In genomic region chr17:79082311-79083190, GRCh38 we compare ENCODE assay signal across 8 cellular contexts. TPM values are rescaled to one million over a fixed set of nuclear protein-coding genes. Genes with fewer than 3 reads are reported as not detected.
DNase-seq lines count a peak whose midpoint lies in the region; ATAC-seq, FAIRE-seq and TF ChIP-seq lines count a peak whose summit lies in the region.

No MANE protein-coding gene starts in this region.

- H3K36me3 Mint-ChIP-seq in activated CD8-positive, alpha-beta memory T cell treated with anti-CD3 and anti-CD28 coated beads, Interleukin-2, amount 10 ng/mL, durations not matched to agents 7 days and 5 days, result peaks cover 5% of the 10 kb centered on the region

- H3K27ac ChIP-seq in pancreas, result no peak overlapping the region

- no peak for FAIRE-seq in pancreas (lab: Jason Lieb, UNC)

- peak; percentile 64 to 76 (median 66) for TF ChIP-seq CTCF in pancreas (IDR thresholded peaks at IDR 0.05)
- peak in 1 of 3 donors; percentile 18 for TF ChIP-seq CTCF in omental fat pad (IDR thresholded peaks at IDR 0.05)

- intact Hi-C loops in pancreas (cut with DNase I), result no loop called here

- H3K27me3 Mint-ChIP-seq in activated CD8-positive, alpha-beta memory T cell treated with anti-CD3 and anti-CD28 coated beads, Interleukin-2, amount 10 ng/mL, durations not matched to agents 7 days and 5 days, result no peaks in the 10 kb centered on the region

- WGBS in pancreas, 2 donors, result 67 to 72% methylated on average over 41 of the region's 41 CpGs

- H3K4me1 Mint-ChIP-seq in activated CD8-positive, alpha-beta memory T cell treated with anti-CD3 and anti-CD28 coated beads, Interleukin-2, amount 10 ng/mL, durations not matched to agents 7 days and 5 days, result no peaks in the 10 kb centered on the region

- no peak for TF ChIP-seq POLR2A in GM18505 (IDR thresholded peaks at IDR 0.05; ENCODE audit: borderline replicate concordance, extremely low read depth, insufficient read depth, insufficient read length)

- DNase-seq in NCI-H2081 (lab: John Stamatoyannopoulos, UW), result peak; percentile 42 to 44
- no peak for DNase-seq in NCI-H2081 treated with DMSO at 0.1 percent for 48 hours (lab: John Stamatoyannopoulos, UW)
- DNase-seq in NCI-H460 (ENCODE audit: extremely low read depth, low read depth), result peak; percentile 49
- peak; percentile 52 for DNase-seq in activated CD8-positive, alpha-beta memory T cell treated with anti-CD3 and anti-CD28 coated beads, Interleukin-2, amount 10 ng/mL, durations not matched to agents 7 days and 5 days
- peak; percentile 13 for DNase-seq in fibroblast of peridontal ligament (ENCODE audit: extremely low read depth)
- DNase-seq in pancreas, result peak in 4 of 6 donors; percentile 53 to 84 (median 68)
- DNase-seq in omental fat pad (ENCODE audit: low spot score), result no peak

- H3K9me3 ChIP-seq in pancreas, result no peaks in the 10 kb centered on the region

- CTCF ChIA-PET in activated CD8-positive, alpha-beta memory T cell treated with anti-CD3 and anti-CD28 coated beads, Interleukin-2, amount 10 ng/mL, durations not matched to agents 7 days and 5 days (lab: Charles Lee), result interaction anchor here (0.7 to 6.9 kb wide), 12 partner anchors 9 to 318 kb away, joined by 3 to 27 read pairs (median 4); partner anchors contain the start of gene ENGASE

- no peak overlapping the region for H3K4me3 Mint-ChIP-seq in activated CD8-positive, alpha-beta memory T cell treated with anti-CD3 and anti-CD28 coated beads, Interleukin-2, amount 10 ng/mL, durations not matched to agents 7 days and 5 days

- no peak overlapping the region for H3K4me3 ChIP-seq in pancreas

- no peaks in the 10 kb centered on the region for H3K9me3 Mint-ChIP-seq in activated CD8-positive, alpha-beta memory T cell treated with anti-CD3 and anti-CD28 coated beads, Interleukin-2, amount 10 ng/mL, durations not matched to agents 7 days and 5 days (ENCODE audit: low read depth)

- ATAC-seq in activated CD8-positive, alpha-beta memory T cell treated with anti-CD3 and anti-CD28 coated beads, Interleukin-2, amount 10 ng/mL, durations not matched to agents 7 days and 5 days, result peak; percentile 66
- ATAC-seq in pancreas, result peak; percentile 33 to 72 (median 54)
- ATAC-seq in omental fat pad (ENCODE audit: low FRiP score), result no peak
- no peak for ATAC-seq in GM18505 (IDR thresholded peaks at IDR 0.05; ENCODE audit: unreplicated experiment)

- peaks cover 0 to 15% (median 8%) of the 10 kb centered on the region in 3 donors for H3K36me3 ChIP-seq in pancreas

- no peaks in the 10 kb centered on the region for H3K27me3 ChIP-seq in pancreas

- H3K27ac Mint-ChIP-seq in activated CD8-positive, alpha-beta memory T cell treated with anti-CD3 and anti-CD28 coated beads, Interleukin-2, amount 10 ng/mL, durations not matched to agents 7 days and 5 days, result no peak overlapping the region

- H3K4me1 ChIP-seq in pancreas, result no peaks in the 10 kb centered on the region

RNA-seq across cellular contexts. Expression of gene ENGASE, which starts 7.9 kb away (rescaled TPM):
- total RNA-seq in NCI-H460 (2014; rRNA removed; shearing (Covaris generic)), result 4.4 and 8.5 TPM in 2 replicates
- polyA plus RNA-seq in NCI-H460 (2014; cell fraction: nucleus; rRNA removed), result 93.5 and 95.9 TPM in 2 replicates
- total RNA-seq in activated CD8-positive, alpha-beta memory T cell treated with anti-CD3 and anti-CD28 coated beads, Interleukin-2, amount 10 ng/mL, durations not matched to agents 7 days and 5 days, result 10 to 100 TPM; 42.9 to 45.7 TPM
- 10 to 100 TPM; 13.9 to 42.1 (median 20.2) TPM for total RNA-seq in pancreas
- 10 to 100 TPM; 34.3 to 86.5 TPM for polyA plus RNA-seq in pancreas
- 10 to 100 TPM; 12.2 to 52.3 (median 22.2) TPM for total RNA-seq in omental fat pad

RNA-seq across cellular contexts. Expression of gene C1QTNF1, which starts 58.6 kb away (rescaled TPM):
- total RNA-seq in NCI-H460 (2014; rRNA removed; shearing (Covaris generic)), result 0.22 TPM in 1 of 2 replicates, not detected in the other
- polyA plus RNA-seq in NCI-H460 (2014; cell fraction: nucleus; rRNA removed), result not detected in 2 replicates
- total RNA-seq in activated CD8-positive, alpha-beta memory T cell treated with anti-CD3 and anti-CD28 coated beads, Interleukin-2, amount 10 ng/mL, durations not matched to agents 7 days and 5 days, result not detected
- total RNA-seq in pancreas, result 10 to 100 TPM in 2 of 6 donors, 1 to 10 TPM in 4; 5.3 to 17.9 (median 6.7) TPM
- polyA plus RNA-seq in pancreas, result 10 to 100 TPM in 1 of 2 donors, 1 to 10 TPM in 1; 9.4 to 31.2 TPM
- 100 to 1,000 TPM; 110 to 438 (median 388) TPM for total RNA-seq in omental fat pad

Comparison
In these comparisons a context has a peak if more than half of its experiments do, and no peak if none do; other contexts are left out.
1. DNase-seq: peak in NCI-H2081 (2 of 2), NCI-H460 (single experiment), activated CD8-positive, alpha-beta memory T cell treated with anti-CD3 and anti-CD28 coated beads, Interleukin-2, amount 10 ng/mL, durations not matched to agents 7 days and 5 days (single experiment), fibroblast of peridontal ligament (single experiment) and pancreas (4 of 6); none in NCI-H2081 treated with DMSO at 0.1 percent for 48 hours (single experiment) and omental fat pad (single experiment).
2. ATAC-seq: peak in activated CD8-positive, alpha-beta memory T cell treated with anti-CD3 and anti-CD28 coated beads, Interleukin-2, amount 10 ng/mL, durations not matched to agents 7 days and 5 days (single experiment) and pancreas (4 of 4); none in omental fat pad (single experiment) and GM18505 (single experiment).
3. RNA of gene C1QTNF1, which starts 58.6 kb away (total RNA-seq): 110 to 438 TPM in omental fat pad; 5.3 to 17.9 TPM in pancreas, 0.22 TPM in NCI-H460 and not detected in activated CD8-positive, alpha-beta memory T cell treated with anti-CD3 and anti-CD28 coated beads, Interleukin-2, amount 10 ng/mL, durations not matched to agents 7 days and 5 days; every median in the first group is over 4 times any median in the second.